2 cellular contexts compared by ENCODE assay signal in genomic region chr4:177272007-177272406, GRCh38.
TF ChIP-seq lines count a peak whose summit lies in the region.

No MANE protein-coding gene starts in this region.

TF ChIP-seq in GM23338, 12 proteins besides CTCF, POLR2A, EP300 and RAD21:
- TF ChIP-seq ZNF331 (CRISPR knock-in tag; IDR thresholded peaks at IDR 0.05; ENCODE audit: low read depth) (no peak), EZH2phosphoT487 (IDR thresholded peaks at IDR 0.05; ENCODE audit: unreplicated experiment) (no peak), STAT1 (IDR thresholded peaks at IDR 0.05; ENCODE audit: unreplicated experiment) (no peak), EZH2 (IDR thresholded peaks at IDR 0.05; ENCODE audit: low read depth, unreplicated experiment) (no peak), REST (IDR thresholded peaks at IDR 0.05; ENCODE audit: unreplicated experiment) (no peak), POLR2AphosphoS5 (IDR thresholded peaks at IDR 0.05; ENCODE audit: low read depth) (no peak), CREB1 (CRISPR knock-in tag; IDR thresholded peaks at IDR 0.05; ENCODE audit: low read depth) (no peak), NANOG (IDR thresholded peaks at IDR 0.05; ENCODE audit: borderline replicate concordance) (no peak), ZNF114 (CRISPR knock-in tag; IDR thresholded peaks at IDR 0.05) (no peak), JUNB (IDR thresholded peaks at IDR 0.05; ENCODE audit: unreplicated experiment) (no peak)
- TF ChIP-seq, protein P1, sequence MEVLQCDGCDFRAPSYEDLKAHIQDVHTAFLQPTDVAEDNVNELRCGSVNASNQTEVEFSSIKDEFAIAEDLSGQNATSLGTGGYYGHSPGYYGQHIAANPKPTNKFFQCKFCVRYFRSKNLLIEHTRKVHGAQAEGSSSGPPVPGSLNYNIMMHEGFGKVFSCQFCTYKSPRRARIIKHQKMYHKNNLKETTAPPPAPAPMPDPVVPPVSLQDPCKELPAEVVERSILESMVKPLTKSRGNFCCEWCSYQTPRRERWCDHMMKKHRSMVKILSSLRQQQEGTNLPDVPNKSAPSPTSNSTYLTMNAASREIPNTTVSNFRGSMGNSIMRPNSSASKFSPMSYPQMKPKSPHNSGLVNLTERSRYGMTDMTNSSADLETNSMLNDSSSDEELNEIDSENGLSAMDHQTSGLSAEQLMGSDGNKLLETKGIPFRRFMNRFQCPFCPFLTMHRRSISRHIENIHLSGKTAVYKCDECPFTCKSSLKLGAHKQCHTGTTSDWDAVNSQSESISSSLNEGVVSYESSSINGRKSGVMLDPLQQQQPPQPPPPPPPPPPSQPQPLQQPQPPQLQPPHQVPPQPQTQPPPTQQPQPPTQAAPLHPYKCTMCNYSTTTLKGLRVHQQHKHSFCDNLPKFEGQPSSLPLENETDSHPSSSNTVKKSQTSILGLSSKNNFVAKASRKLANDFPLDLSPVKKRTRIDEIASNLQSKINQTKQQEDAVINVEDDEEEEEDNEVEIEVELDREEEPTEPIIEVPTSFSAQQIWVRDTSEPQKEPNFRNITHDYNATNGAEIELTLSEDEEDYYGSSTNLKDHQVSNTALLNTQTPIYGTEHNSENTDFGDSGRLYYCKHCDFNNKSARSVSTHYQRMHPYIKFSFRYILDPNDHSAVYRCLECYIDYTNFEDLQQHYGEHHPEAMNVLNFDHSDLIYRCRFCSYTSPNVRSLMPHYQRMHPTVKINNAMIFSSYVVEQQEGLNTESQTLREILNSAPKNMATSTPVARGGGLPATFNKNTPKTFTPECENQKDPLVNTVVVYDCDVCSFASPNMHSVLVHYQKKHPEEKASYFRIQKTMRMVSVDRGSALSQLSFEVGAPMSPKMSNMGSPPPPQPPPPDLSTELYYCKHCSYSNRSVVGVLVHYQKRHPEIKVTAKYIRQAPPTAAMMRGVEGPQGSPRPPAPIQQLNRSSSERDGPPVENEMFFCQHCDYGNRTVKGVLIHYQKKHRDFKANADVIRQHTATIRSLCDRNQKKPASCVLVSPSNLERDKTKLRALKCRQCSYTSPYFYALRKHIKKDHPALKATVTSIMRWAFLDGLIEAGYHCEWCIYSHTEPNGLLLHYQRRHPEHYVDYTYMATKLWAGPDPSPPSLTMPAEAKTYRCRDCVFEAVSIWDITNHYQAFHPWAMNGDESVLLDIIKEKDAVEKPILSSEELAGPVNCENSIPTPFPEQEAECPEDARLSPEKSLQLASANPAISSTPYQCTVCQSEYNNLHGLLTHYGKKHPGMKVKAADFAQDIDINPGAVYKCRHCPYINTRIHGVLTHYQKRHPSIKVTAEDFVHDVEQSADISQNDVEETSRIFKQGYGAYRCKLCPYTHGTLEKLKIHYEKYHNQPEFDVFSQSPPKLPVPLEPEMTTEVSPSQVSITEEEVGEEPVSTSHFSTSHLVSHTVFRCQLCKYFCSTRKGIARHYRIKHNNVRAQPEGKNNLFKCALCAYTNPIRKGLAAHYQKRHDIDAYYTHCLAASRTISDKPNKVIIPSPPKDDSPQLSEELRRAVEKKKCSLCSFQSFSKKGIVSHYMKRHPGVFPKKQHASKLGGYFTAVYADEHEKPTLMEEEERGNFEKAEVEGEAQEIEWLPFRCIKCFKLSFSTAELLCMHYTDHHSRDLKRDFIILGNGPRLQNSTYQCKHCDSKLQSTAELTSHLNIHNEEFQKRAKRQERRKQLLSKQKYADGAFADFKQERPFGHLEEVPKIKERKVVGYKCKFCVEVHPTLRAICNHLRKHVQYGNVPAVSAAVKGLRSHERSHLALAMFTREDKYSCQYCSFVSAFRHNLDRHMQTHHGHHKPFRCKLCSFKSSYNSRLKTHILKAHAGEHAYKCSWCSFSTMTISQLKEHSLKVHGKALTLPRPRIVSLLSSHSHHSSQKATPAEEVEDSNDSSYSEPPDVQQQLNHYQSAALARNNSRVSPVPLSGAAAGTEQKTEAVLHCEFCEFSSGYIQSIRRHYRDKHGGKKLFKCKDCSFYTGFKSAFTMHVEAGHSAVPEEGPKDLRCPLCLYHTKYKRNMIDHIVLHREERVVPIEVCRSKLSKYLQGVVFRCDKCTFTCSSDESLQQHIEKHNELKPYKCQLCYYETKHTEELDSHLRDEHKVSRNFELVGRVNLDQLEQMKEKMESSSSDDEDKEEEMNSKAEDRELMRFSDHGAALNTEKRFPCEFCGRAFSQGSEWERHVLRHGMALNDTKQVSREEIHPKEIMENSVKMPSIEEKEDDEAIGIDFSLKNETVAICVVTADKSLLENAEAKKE (CRISPR knock-in tag; IDR thresholded peaks at IDR 0.05), result no peak
- TF ChIP-seq, protein P2, sequence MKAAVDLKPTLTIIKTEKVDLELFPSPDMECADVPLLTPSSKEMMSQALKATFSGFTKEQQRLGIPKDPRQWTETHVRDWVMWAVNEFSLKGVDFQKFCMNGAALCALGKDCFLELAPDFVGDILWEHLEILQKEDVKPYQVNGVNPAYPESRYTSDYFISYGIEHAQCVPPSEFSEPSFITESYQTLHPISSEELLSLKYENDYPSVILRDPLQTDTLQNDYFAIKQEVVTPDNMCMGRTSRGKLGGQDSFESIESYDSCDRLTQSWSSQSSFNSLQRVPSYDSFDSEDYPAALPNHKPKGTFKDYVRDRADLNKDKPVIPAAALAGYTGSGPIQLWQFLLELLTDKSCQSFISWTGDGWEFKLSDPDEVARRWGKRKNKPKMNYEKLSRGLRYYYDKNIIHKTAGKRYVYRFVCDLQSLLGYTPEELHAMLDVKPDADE (IDR thresholded peaks at IDR 0.05), result no peak
TF ChIP-seq in GM23338: peak in this region for 0.

TF ChIP-seq in H1, 55 proteins besides CTCF, POLR2A, EP300 and RAD21:
- no peak for TF ChIP-seq TAF1 (IDR thresholded peaks at IDR 0.05; ENCODE audit: low read depth, low read length)
- no peak for TF ChIP-seq TAF7 (optimal IDR thresholded peaks at IDR 0.05; ENCODE audit: borderline replicate concordance, low read depth, low read length)
- no peak for TF ChIP-seq POU5F1 (IDR thresholded peaks at IDR 0.05; ENCODE audit: low read depth, low read length)
- TF ChIP-seq NRF1 (IDR thresholded peaks at IDR 0.05; ENCODE audit: low read depth, low read length), result no peak
- TF ChIP-seq JUND (IDR thresholded peaks at IDR 0.05; ENCODE audit: low read length), result no peak
